ENCODE assay signal across 25 cellular contexts in the genomic region with DNA sequence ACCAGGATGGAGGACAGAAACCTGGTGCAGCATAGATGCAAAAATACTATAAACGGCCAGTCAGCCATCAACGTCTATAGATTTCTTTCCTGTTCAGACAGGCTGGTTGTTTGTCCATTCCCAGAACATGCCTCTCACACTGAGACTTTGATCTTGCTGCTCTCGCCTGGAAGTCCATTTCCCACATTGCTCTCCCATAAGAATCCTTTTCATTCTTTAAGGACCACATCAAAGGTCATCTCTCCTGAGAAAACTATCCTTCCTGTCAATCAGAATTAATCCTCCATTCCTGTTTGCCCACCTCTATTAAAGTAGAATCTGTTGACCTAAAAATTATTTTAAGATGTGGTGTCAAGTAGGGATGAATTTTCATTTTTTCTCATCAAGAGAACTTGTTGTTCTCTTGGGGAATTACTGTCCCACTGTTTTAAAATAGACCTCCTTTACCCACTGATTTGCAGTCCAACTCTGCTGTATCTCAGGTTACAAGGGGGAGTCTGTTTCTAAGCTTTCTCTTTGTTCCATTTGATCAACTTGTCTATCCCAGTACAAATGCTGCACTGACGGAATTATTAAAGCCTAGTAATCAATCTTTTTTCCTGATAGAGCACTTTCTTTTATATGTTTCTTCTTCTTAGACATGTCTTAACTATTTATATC.
A peak's percentile ranks its signal among the peaks of the same experiment; 100 is the strongest.
DNase-seq lines count a peak whose midpoint lies in the region; ATAC-seq, FAIRE-seq and TF ChIP-seq lines count a peak whose summit lies in the region.
"Had no signal": no experiment of that assay in that cellular context is flagged by ENCODE, and none has a peak within 500 bp of the region (broad histone marks: within the 10 kb centered on the region; RNA-seq: fewer than 3 reads in every experiment).

No MANE protein-coding gene starts in this region.

- no peak overlapping the region for H2BK120ac ChIP-seq in H1 (replicated peaks; ENCODE audit: low read depth, low read length)
- no peak overlapping the region for H2BK120ac ChIP-seq in neuronal stem cell (ENCODE audit: low read depth, low read length)

- WGBS in H1 (ENCODE audit: extremely low coverage in 1 of 2, insufficient coverage in 1 of 2, insufficient read length in 1 of 2, insufficient replicate concordance in 2 of 2, low coverage in 1 of 2, low lambda C conversion rate in 2 of 2, missing lambda C conversion rate in 1 of 2), 2 experiments = 88% methylated on average over 4 of the region's 4 CpGs; no CpG with 5 or more reads in 1 of the 2 experiments
- WGBS in neuronal stem cell (ENCODE audit: extremely low coverage in 2 of 2, insufficient read length in 2 of 2, insufficient replicate concordance in 1 of 2), 2 donors = no CpG with 5 or more reads among the region's 4 CpGs

- no peak overlapping the region for H3K18ac ChIP-seq in H1 (ENCODE audit: extremely low read depth, low read length)
- H3K18ac ChIP-seq in neuronal stem cell (ENCODE audit: low read length) = no peak overlapping the region

- no peak overlapping the region for H3K14ac ChIP-seq in H1 (ENCODE audit: insufficient read length)
- no peak overlapping the region for H3K14ac ChIP-seq in neuronal stem cell (ENCODE audit: low read length)

- H2AFZ ChIP-seq in H1 (ENCODE audit: low read length) = no peak overlapping the region
- H2AFZ ChIP-seq in neuronal stem cell (ENCODE audit: low read length) = peak overlapping the region; percentile 9
- H2AFZ ChIP-seq: hepatocyte had no signal

- H3K23ac ChIP-seq in H1 (ENCODE audit: insufficient read length) (no peak overlapping the region), neuronal stem cell (ENCODE audit: low read depth, low read length, poor library complexity) (no peak overlapping the region)

- H2BK12ac ChIP-seq in H1 (ENCODE audit: low read depth, low read length) (no peak overlapping the region), neuronal stem cell (ENCODE audit: low read length) (no peak overlapping the region)

- intact Hi-C loops in Panc1 (cut with micrococcal nuclease; ENCODE audit: unreplicated experiment) = no loop called here

- no peak for TF ChIP-seq RAD21 in H1 (IDR thresholded peaks at IDR 0.05 in 1 of 2, conservative IDR thresholded peaks at IDR 0.05 in 1 of 2; ENCODE audit: low read depth in 2 of 2, low read length in 2 of 2)

- H3K56ac ChIP-seq in H1 (replicated peaks; ENCODE audit: insufficient read length, low read depth, low read length) = no peak overlapping the region

- H2AK5ac ChIP-seq in H1 (ENCODE audit: low read depth, low read length) = no peak overlapping the region
- no peak overlapping the region for H2AK5ac ChIP-seq in neuronal stem cell (ENCODE audit: low read depth, low read length)

- no peak overlapping the region for H4K8ac ChIP-seq in H1 (ENCODE audit: extremely low read depth, insufficient read depth, low read length)
- no peak overlapping the region for H4K8ac ChIP-seq in neuronal stem cell (ENCODE audit: low read depth, low read length)

- no peak for TF ChIP-seq CTCF in Panc1 (IDR thresholded peaks at IDR 0.05)
- no peak for TF ChIP-seq CTCF in H1 (IDR thresholded peaks at IDR 0.05; ENCODE audit: control extremely low read depth in 1 of 3, insufficient read depth in 1 of 3, low read depth in 1 of 3, low read length in 3 of 3)

- in situ Hi-C loops in Panc1 (cut with HindIII; ENCODE audit: low pct_unique_long_range_greater_than_20kb, low sequenced_read_pairs) = no loop called here

- H2BK5ac ChIP-seq in H1 (ENCODE audit: low read depth, low read length) = no peak overlapping the region
- H2BK5ac ChIP-seq in neuronal stem cell (ENCODE audit: low read length) = no peak overlapping the region

- FAIRE-seq in H1 (lab: Jason Lieb, UNC) = peak; percentile 13
- no peak for FAIRE-seq in urothelium cell line (lab: Jason Lieb, UNC)

- no peak overlapping the region for H3K4me3 ChIP-seq in Panc1 (ENCODE audit: low read depth in 2 of 2, low read length in 2 of 2)
- H3K4me3 ChIP-seq in H1 (ENCODE audit: extremely low read depth in 1 of 4, insufficient read depth in 2 of 4, low read depth in 3 of 4, low read length in 4 of 4) = no peak overlapping the region
- no peak overlapping the region for H3K4me3 ChIP-seq in neuronal stem cell (ENCODE audit: low read length in 2 of 2)
- H3K4me3 ChIP-seq: ascending aorta, hepatocyte, left ventricle myocardium inferior, Peyer's patch, SJSA1, testis had no signal

- H3K4me1 ChIP-seq in Panc1 (ENCODE audit: control insufficient read depth, insufficient read depth, low read length) = no peaks in the 10 kb centered on the region
- no peaks in the 10 kb centered on the region for H3K4me1 ChIP-seq in H1 (replicated peaks in 1 of 4; ENCODE audit: control insufficient read depth in 3 of 4, insufficient read depth in 4 of 4, low read length in 3 of 4)
- H3K4me1 ChIP-seq in neuronal stem cell (ENCODE audit: control insufficient read depth in 2 of 2, insufficient read depth in 1 of 2, low read depth in 1 of 2, low read length in 2 of 2) = peaks cover 3 to 7% of the 10 kb centered on the region in 2 donors
- H3K4me1 ChIP-seq: left ventricle myocardium inferior, Peyer's patch, SJSA1, testis had no signal

- H3K4me2 ChIP-seq in H1 (ENCODE audit: insufficient read depth in 1 of 2, low read depth in 2 of 2, low read length in 2 of 2) (no peak overlapping the region), neuronal stem cell (ENCODE audit: insufficient read depth, low read length, poor library complexity, severe bottlenecking) (no peak overlapping the region)
- H3K4me2 ChIP-seq: hepatocyte had no signal

- H2BK20ac ChIP-seq in H1 (ENCODE audit: low read length) = no peak overlapping the region

- H2BK15ac ChIP-seq in H1 (ENCODE audit: low read length) = no peak overlapping the region
- no peak overlapping the region for H2BK15ac ChIP-seq in neuronal stem cell (ENCODE audit: low read length)

- H3K27ac ChIP-seq in Panc1 (ENCODE audit: low read length) = no peak overlapping the region
- H3K27ac ChIP-seq in H1 (ENCODE audit: low read depth, low read length) = no peak overlapping the region
- H3K27ac ChIP-seq in neuronal stem cell (replicated peaks; ENCODE audit: low read length) = peak overlapping the region; percentile 33
- H3K27ac ChIP-seq: ascending aorta, hepatocyte, left ventricle myocardium inferior, Peyer's patch, SJSA1, testis had no signal

- H3K36me3 ChIP-seq in Panc1 (ENCODE audit: control insufficient read depth, insufficient read depth, low read length) (no peaks in the 10 kb centered on the region), H1 (ENCODE audit: control insufficient read depth in 2 of 4, insufficient read depth in 4 of 4, low read length in 3 of 4) (peaks cover 0 to 4% (median 2%) of the 10 kb centered on the region in 4 experiments; a peak in 3 of 8 replicates), neuronal stem cell (replicated peaks in 1 of 2; ENCODE audit: control insufficient read depth in 2 of 2, insufficient read depth in 2 of 2, low read length in 2 of 2) (no peaks in the 10 kb centered on the region)
- H3K36me3 ChIP-seq: SJSA1 had no signal

- H3K27me3 ChIP-seq in Panc1 (ENCODE audit: control insufficient read depth, insufficient read depth, low read length) (no peaks in the 10 kb centered on the region), H1 (replicated peaks in 1 of 4; ENCODE audit: control insufficient read depth in 3 of 4, extremely low read depth in 1 of 4, insufficient read depth in 3 of 4, low read length in 3 of 4) (no peaks in the 10 kb centered on the region), neuronal stem cell (ENCODE audit: control insufficient read depth in 3 of 3, insufficient read depth in 3 of 3, low read depth in 1 of 3, low read length in 3 of 3) (no peaks in the 10 kb centered on the region)
- H3K27me3 ChIP-seq: ascending aorta, hepatocyte, Peyer's patch, SJSA1, testis had no signal

- no peak overlapping the region for H4K5ac ChIP-seq in H1 (ENCODE audit: insufficient read length, low read depth, low read length)

- H3K9ac ChIP-seq in H1 (replicated peaks in 1 of 4; ENCODE audit: extremely low read depth in 1 of 4, low read depth in 3 of 4, low read length in 3 of 4) (no peak overlapping the region), neuronal stem cell (ENCODE audit: low read depth, low read length, poor library complexity) (no peak overlapping the region)

- no peaks in the 10 kb centered on the region for H3K23me2 ChIP-seq in H1 (ENCODE audit: low read depth, low read length)

- DNase-seq in Panc1 (ENCODE audit: low read depth, low spot score) (no peak), H1 (ENCODE audit: low read depth in 1 of 2, low spot score in 2 of 2) (no peak), neuronal stem cell (ENCODE audit: low spot score) (peak; percentile 11), urothelium cell line (ENCODE audit: low spot score) (peak; percentile 14), DMS153 (lab: John Stamatoyannopoulos, UW) (no peak)
- DNase-seq: activated CD4-positive, alpha-beta memory T cell treated with anti-CD3 and anti-CD28 coated beads, Interleukin-2, amount 10 ng/mL, durations not matched to agents 7 days and 5 days; activated CD4-positive, CD25-positive, alpha-beta regulatory T cell treated with anti-CD3 and anti-CD28 coated beads, Interleukin-2, amount 50 U/mL, for 72 hours; CD4-positive, CD25-positive, alpha-beta regulatory T cell; DMS 273 treated with DMSO at 0.1 percent for 48 hours; effector CD4-positive, alpha-beta T cell; erythroblast; Kasumi-1; left ventricle myocardium inferior; MV-4-11; NCI-H2171; NCI-H526; Peyer's patch; stimulated activated CD4-positive, alpha-beta T cell treated with anti-CD3 and anti-CD28 coated beads, Interleukin-4, amount 100 ng/mL, for 1 hour; stimulated activated naive CD4-positive, alpha-beta T cell; testis had no signal

- TSS peak; percentile 42 for BruUV-seq in Panc1 (replicated peaks; lab: Mats Ljungman, UMichigan)

- H4K91ac ChIP-seq in H1 (replicated peaks; ENCODE audit: insufficient read length, low read length) (no peak overlapping the region), neuronal stem cell (ENCODE audit: low read depth, low read length, poor library complexity) (no peak overlapping the region)

- TF ChIP-seq POLR2A in H1 (IDR thresholded peaks at IDR 0.05; ENCODE audit: control extremely low read depth in 1 of 2, low read depth in 2 of 2, low read length in 2 of 2) = no peak

- H3K4ac ChIP-seq in H1 (replicated peaks; ENCODE audit: insufficient read length, low read depth, low read length) = no peak overlapping the region
- no peak overlapping the region for H3K4ac ChIP-seq in neuronal stem cell (ENCODE audit: low read length)

- H3K79me1 ChIP-seq in H1 (ENCODE audit: low read depth, low read length) (no peaks in the 10 kb centered on the region), neuronal stem cell (ENCODE audit: low read depth, low read length) (no peaks in the 10 kb centered on the region)

- H3K9me3 ChIP-seq in Panc1 (ENCODE audit: control insufficient read depth, insufficient read depth, low read depth, low read length) (no peaks in the 10 kb centered on the region), H1 (ENCODE audit: insufficient read depth in 2 of 2, low read depth in 1 of 2, low read length in 1 of 2) (no peaks in the 10 kb centered on the region), neuronal stem cell (replicated peaks in 1 of 2; ENCODE audit: control insufficient read depth in 2 of 2, insufficient read depth in 1 of 2, low read depth in 1 of 2, low read length in 2 of 2) (no peaks in the 10 kb centered on the region)
- H3K9me3 ChIP-seq: ascending aorta, left ventricle myocardium inferior, Peyer's patch, SJSA1, testis had no signal

- CTCF ChIA-PET in Panc1 (lab: Charles Lee) = no interaction called here
- CTCF ChIA-PET in H1 (lab: Charles Lee; ENCODE audit: partially characterized antibody) = no interaction called here

- no peaks in the 10 kb centered on the region for H3K79me2 ChIP-seq in H1 (ENCODE audit: control insufficient read depth in 1 of 2, insufficient read depth in 2 of 2, low read length in 2 of 2)
- H3K79me2 ChIP-seq: hepatocyte had no signal

- no peaks in the 10 kb centered on the region for H4K20me1 ChIP-seq in H1 (replicated peaks in 1 of 2; ENCODE audit: control insufficient read depth in 1 of 2, insufficient read depth in 2 of 2, low read length in 2 of 2)

- POLR2A ChIA-PET in Panc1 (lab: Charles Lee) (no interaction called here), H1 (lab: Charles Lee; ENCODE audit: partially characterized antibody) (no interaction called here)

- TF ChIP-seq EP300 in H1 (IDR thresholded peaks at IDR 0.05; ENCODE audit: borderline replicate concordance in 1 of 2, low read depth in 2 of 2, low read length in 2 of 2) = no peak

- ATAC-seq in Panc1 (no peak), HG02759 (IDR thresholded peaks at IDR 0.05; ENCODE audit: unreplicated experiment) (no peak), HG03378 (IDR thresholded peaks at IDR 0.05; ENCODE audit: unreplicated experiment) (no peak)

Comparison
In these comparisons a context has a peak if more than half of its experiments do, and no peak if none do; other contexts are left out.
1. DNase-seq: peak in neuronal stem cell (single experiment) and urothelium cell line (single experiment); none in Panc1 (single experiment), H1 (0 of 2) and DMS153 (single experiment).